In the genomic region with DNA sequence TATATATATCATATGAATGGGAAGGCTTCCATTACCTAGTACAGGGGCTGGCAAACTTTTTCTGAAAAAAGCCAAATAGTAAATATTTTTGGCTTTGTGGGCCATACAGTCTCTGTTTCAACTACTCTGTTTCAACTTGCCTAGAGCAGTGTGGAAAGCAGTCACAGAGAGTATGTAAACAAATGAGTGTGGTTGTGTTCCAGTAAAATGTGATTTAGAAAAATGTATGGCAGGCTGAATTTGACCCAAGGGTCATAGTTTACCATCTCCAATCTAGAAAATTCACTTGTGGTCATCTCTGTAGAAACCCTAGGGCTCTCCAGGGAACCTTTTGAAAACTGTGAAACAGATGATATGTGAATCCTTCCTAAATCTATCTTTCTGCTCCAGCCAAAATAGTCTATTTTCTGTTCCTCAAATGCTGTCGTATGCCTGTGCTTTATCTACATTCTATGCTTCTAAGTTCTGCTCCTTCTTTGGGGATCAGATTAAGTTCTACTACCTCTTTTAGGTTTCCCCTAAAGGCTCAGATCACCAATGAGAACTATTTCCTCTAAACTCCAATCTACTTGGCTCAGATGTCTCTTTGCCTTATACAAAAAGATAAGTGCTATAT, we compare ENCODE assay signal across 20 cellular contexts.
A peak's percentile ranks its signal among the peaks of the same experiment; 100 is the strongest.
DNase-seq lines count a peak whose midpoint lies in the region; ATAC-seq and TF ChIP-seq lines count a peak whose summit lies in the region.
"Had no signal": no experiment of that assay in that cellular context is flagged by ENCODE, and none has a peak within 500 bp of the region (broad histone marks: within the 10 kb centered on the region; RNA-seq: fewer than 3 reads in every experiment).

No MANE protein-coding gene starts in this region.

- no peaks in the 10 kb centered on the region for H3K36me3 ChIP-seq in SJSA1
- H3K36me3 ChIP-seq: ascending aorta, upper lobe of left lung had no signal

- no peaks in the 10 kb centered on the region for H3K4me1 Mint-ChIP-seq in activated CD4-positive, alpha-beta T cell treated with anti-CD3 and anti-CD28 coated beads, Interleukin-2, amount 10 ng/mL, durations not matched to agents 7 days and 5 days
- H3K4me1 Mint-ChIP-seq: activated B cell treated with CpG ODN at 0.5 μM for 24 hours; CD8-positive, alpha-beta memory T cell had no signal

- no peak overlapping the region for H3K27ac Mint-ChIP-seq in activated CD4-positive, alpha-beta T cell treated with anti-CD3 and anti-CD28 coated beads, Interleukin-2, amount 10 ng/mL, durations not matched to agents 7 days and 5 days
- H3K27ac Mint-ChIP-seq: activated B cell treated with CpG ODN at 0.5 μM for 24 hours; CD8-positive, alpha-beta memory T cell had no signal

- CTCF ChIA-PET in AG04450 (lab: Charles Lee) = interaction anchor here (0.6 to 1.7 kb wide), 4 partner anchors 358 to 864 kb away, joined by 3 to 7 read pairs (median 4); no protein-coding TSS in a partner anchor
- CTCF ChIA-PET in activated CD4-positive, alpha-beta T cell treated with anti-CD3 and anti-CD28 coated beads, Interleukin-2, amount 10 ng/mL, durations not matched to agents 7 days and 5 days (lab: Charles Lee) = no interaction called here

- H3K4me3 ChIP-seq in AG04450 (ENCODE audit: low read depth, low read length) (no peak overlapping the region), SJSA1 (no peak overlapping the region), fibroblast of mammary gland (ENCODE audit: control insufficient read depth, low read depth, low read length) (no peak overlapping the region)
- H3K4me3 ChIP-seq: ascending aorta, MG63, upper lobe of left lung had no signal

- H3K9me3 ChIP-seq in AG04450 (ENCODE audit: control insufficient read depth, insufficient read depth, low read length) (no peaks in the 10 kb centered on the region), SJSA1 (replicated peaks) (no peaks in the 10 kb centered on the region)
- H3K9me3 ChIP-seq: ascending aorta, MG63, upper lobe of left lung had no signal

- no peak overlapping the region for H3K4me3 Mint-ChIP-seq in activated CD4-positive, alpha-beta T cell treated with anti-CD3 and anti-CD28 coated beads, Interleukin-2, amount 10 ng/mL, durations not matched to agents 7 days and 5 days
- H3K4me3 Mint-ChIP-seq: activated B cell treated with CpG ODN at 0.5 μM for 24 hours; CD8-positive, alpha-beta memory T cell had no signal

- no peaks in the 10 kb centered on the region for H3K9me3 Mint-ChIP-seq in activated CD4-positive, alpha-beta T cell treated with anti-CD3 and anti-CD28 coated beads, Interleukin-2, amount 10 ng/mL, durations not matched to agents 7 days and 5 days
- H3K9me3 Mint-ChIP-seq: activated B cell treated with CpG ODN at 0.5 μM for 24 hours had no signal

- POLR2A ChIA-PET in AG04450 (lab: Yijun Ruan, JAX) = interaction anchor here (1.0 to 1.3 kb wide), 2 partner anchors 64 to 356 kb away, joined by 4 to 6 read pairs; a partner anchor contains a TSS
- POLR2A ChIA-PET in activated CD4-positive, alpha-beta T cell treated with anti-CD3 and anti-CD28 coated beads, Interleukin-2, amount 10 ng/mL, durations not matched to agents 7 days and 5 days (lab: Charles Lee) = no interaction called here

- ATAC-seq in HG02571 (IDR thresholded peaks at IDR 0.05; ENCODE audit: unreplicated experiment) (peak; percentile 47), HG03139 (IDR thresholded peaks at IDR 0.05; ENCODE audit: unreplicated experiment) (no peak)
- ATAC-seq: esophagus mucosa, left cardiac atrium had no signal

- no peaks in the 10 kb centered on the region for H3K27me3 ChIP-seq in AG04450 (ENCODE audit: control insufficient read depth, insufficient read depth, low read length)
- H3K27me3 ChIP-seq in SJSA1 (replicated peaks) = no peaks in the 10 kb centered on the region
- H3K27me3 ChIP-seq: ascending aorta, MG63, upper lobe of left lung had no signal

- peak; percentile 67 for DNase-seq in AG04450 (ENCODE audit: low read depth, low spot score)
- DNase-seq in SJSA1 (ENCODE audit: low read depth in 1 of 2, low spot score in 2 of 2) = no peak
- DNase-seq in fibroblast of mammary gland (ENCODE audit: low read depth) = peak; percentile 66
- no peak for DNase-seq in DMS153 (lab: John Stamatoyannopoulos, UW)
- DNase-seq in SW 1271 (lab: John Stamatoyannopoulos, UW) = no peak
- DNase-seq in activated CD4-positive, alpha-beta T cell treated with anti-CD3 and anti-CD28 coated beads, Interleukin-2, amount 10 ng/mL, durations not matched to agents 7 days and 5 days = no peak
- DNase-seq: activated B cell treated with CpG ODN at 0.5 μM for 24 hours; activated effector memory CD4-positive, alpha-beta T cell treated with Interleukin-2 at 50 U/mL for 16 hours; CD8-positive, alpha-beta memory T cell; hypothalamus; left cardiac atrium; NCI-H2081 treated with DMSO at 0.1 percent for 48 hours; NCI-H524; occipital lobe; upper lobe of left lung had no signal

- no peaks in the 10 kb centered on the region for H3K36me3 Mint-ChIP-seq in activated CD4-positive, alpha-beta T cell treated with anti-CD3 and anti-CD28 coated beads, Interleukin-2, amount 10 ng/mL, durations not matched to agents 7 days and 5 days (ENCODE audit: low read depth)

- H3K27me3 Mint-ChIP-seq in activated CD4-positive, alpha-beta T cell treated with anti-CD3 and anti-CD28 coated beads, Interleukin-2, amount 10 ng/mL, durations not matched to agents 7 days and 5 days = no peaks in the 10 kb centered on the region
- H3K27me3 Mint-ChIP-seq: activated B cell treated with CpG ODN at 0.5 μM for 24 hours; CD8-positive, alpha-beta memory T cell had no signal

- peaks cover 49% of the 10 kb centered on the region for H3K4me1 ChIP-seq in SJSA1 (replicated peaks)
- H3K4me1 ChIP-seq: ascending aorta, upper lobe of left lung had no signal

- TF ChIP-seq CTCF in AG04450 (IDR thresholded peaks at IDR 0.05; ENCODE audit: low read depth, low read length) (no peak), fibroblast of mammary gland (conservative IDR thresholded peaks at IDR 0.05; ENCODE audit: control insufficient read depth, insufficient read depth, low read depth, low read length) (no peak)

- H3K27ac ChIP-seq in AG04450 (ENCODE audit: low read depth, low read length) = peak overlapping the region; percentile 63
- peak overlapping the region; percentile 88 for H3K27ac ChIP-seq in SJSA1
- H3K27ac ChIP-seq: ascending aorta, upper lobe of left lung had no signal

Comparison
In these comparisons a context has a peak if more than half of its experiments do, and no peak if none do; other contexts are left out.
1. DNase-seq: peak in AG04450 (single experiment) and fibroblast of mammary gland (single experiment); none in SJSA1 (0 of 2), DMS153 (single experiment), SW 1271 (0 of 2) and activated CD4-positive, alpha-beta T cell treated with anti-CD3 and anti-CD28 coated beads, Interleukin-2, amount 10 ng/mL, durations not matched to agents 7 days and 5 days (single experiment).